In the genomic region with DNA sequence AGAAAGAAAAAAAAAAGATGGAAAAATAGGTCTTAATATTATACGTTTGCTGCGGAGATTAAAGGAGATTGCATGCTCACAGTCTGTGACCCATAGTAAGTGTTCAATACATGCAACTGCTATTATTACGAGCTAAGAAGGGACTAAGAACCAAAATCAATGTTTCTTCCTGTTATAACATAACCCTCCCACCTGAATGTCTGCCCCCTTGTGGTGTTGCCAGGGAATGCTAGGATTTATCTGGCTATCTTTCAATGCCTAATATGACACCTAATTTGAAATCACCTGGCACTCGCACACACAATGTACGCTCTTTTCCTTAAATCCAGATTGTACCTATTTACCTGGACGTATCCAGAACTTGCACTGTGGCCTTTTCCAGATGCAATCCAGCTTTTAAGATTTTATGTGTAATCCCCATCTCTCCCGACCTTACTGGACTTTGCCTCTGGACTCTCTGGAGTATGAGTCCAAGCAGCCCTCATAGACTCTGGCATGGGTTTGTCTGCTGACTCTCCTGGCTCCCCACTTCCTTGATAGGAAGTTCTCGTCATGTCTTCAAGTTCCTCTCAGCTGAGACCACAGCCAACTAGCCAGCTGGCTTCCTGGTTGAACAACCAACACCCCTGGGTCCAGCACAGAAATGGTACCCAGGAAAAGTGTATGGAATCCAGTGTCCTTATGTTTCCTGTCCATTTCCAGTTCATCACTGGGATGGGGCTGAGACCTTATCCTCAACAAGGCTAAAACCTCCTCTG, we compare ENCODE assay signal across 11 cellular contexts.
DNase-seq lines count a peak whose midpoint lies in the region; ATAC-seq, FAIRE-seq and TF ChIP-seq lines count a peak whose summit lies in the region.
"Had no signal": no experiment of that assay in that cellular context is flagged by ENCODE, and none has a peak within 500 bp of the region (broad histone marks: within the 10 kb centered on the region; RNA-seq: fewer than 3 reads in every experiment).

No MANE protein-coding gene starts in this region.

- no peak for TF ChIP-seq EP300 in A549 (IDR thresholded peaks at IDR 0.05)

- FAIRE-seq in A549 (lab: Jason Lieb, UNC): no peak

- no peak overlapping the region for H3K4me3 ChIP-seq in A549
- H3K4me3 ChIP-seq in fibroblast of villous mesenchyme (ENCODE audit: low read depth, low read length): no peak overlapping the region
- H3K4me3 ChIP-seq: esophagus muscularis mucosa had no signal

- H3K36me3 Mint-ChIP-seq in Calu3 (ENCODE audit: insufficient read depth, unreplicated experiment): no peaks in the 10 kb centered on the region

- peaks cover 9% of the 10 kb centered on the region for H3K9me3 Mint-ChIP-seq in Calu3 (ENCODE audit: low read depth, unreplicated experiment)

- peaks cover 80% of the 10 kb centered on the region for H3K4me1 Mint-ChIP-seq in Calu3 (ENCODE audit: low read depth, unreplicated experiment)

- BruUV-seq in Calu3 (replicated peaks; lab: Mats Ljungman, UMichigan): no TSS peak

- POLR2A ChIA-PET in A549 (lab: Yijun Ruan, JAX): no interaction called here

- 93% methylated on average over 8 of the region's 8 CpGs for WGBS in A549 (ENCODE audit: missing lambda C conversion rate)

- ATAC-seq in A549: no peak
- ATAC-seq in HG02571 (IDR thresholded peaks at IDR 0.05; ENCODE audit: unreplicated experiment): no peak
- ATAC-seq in GM18505 (IDR thresholded peaks at IDR 0.05; ENCODE audit: unreplicated experiment): no peak
- ATAC-seq in HG03571 (IDR thresholded peaks at IDR 0.05; ENCODE audit: unreplicated experiment): no peak

- intact Hi-C loops in Calu3 (cut with micrococcal nuclease; ENCODE audit: unreplicated experiment): no loop called here

- H3K4me2 ChIP-seq in A549: no peak overlapping the region

- peak in 1 of 2 experiments; percentile 28; a peak in 2 of 5 replicates for TF ChIP-seq RAD21 in A549 (conservative IDR thresholded peaks at IDR 0.05 in 1 of 2, IDR thresholded peaks at IDR 0.05 in 1 of 2)

- TF ChIP-seq POLR2A in A549 (IDR thresholded peaks at IDR 0.05; ENCODE audit: low read length) (no peak), GM18505 (IDR thresholded peaks at IDR 0.05; ENCODE audit: borderline replicate concordance, extremely low read depth, insufficient read depth, insufficient read length) (no peak)

- peak overlapping the region; percentile 12 to 77; a peak in 4 of 6 replicates for H3K27ac ChIP-seq in A549
- H3K27ac ChIP-seq: esophagus muscularis mucosa, neutrophil had no signal

- DNase-seq in A549 (ENCODE audit: low read depth in 1 of 2, low spot score in 1 of 2) (no peak), Calu3 (no peak), OCI-M1 (lab: John Stamatoyannopoulos, UW) (peak; percentile 42), fibroblast of villous mesenchyme (ENCODE audit: low read depth) (no peak), NOMO-1 treated with DMSO at 0.1 percent for 48 hours (lab: John Stamatoyannopoulos, UW; ENCODE audit: unreplicated experiment) (no peak)
- DNase-seq: NCI-H2081 treated with DMSO at 0.1 percent for 48 hours had no signal

- no peak overlapping the region for H3K4me3 Mint-ChIP-seq in Calu3 (ENCODE audit: low read depth, unreplicated experiment)

- peaks cover 67% of the 10 kb centered on the region for H3K4me1 ChIP-seq in A549

- H3K27me3 Mint-ChIP-seq in Calu3 (ENCODE audit: unreplicated experiment): no peaks in the 10 kb centered on the region

- H3K27ac Mint-ChIP-seq in Calu3 (ENCODE audit: unreplicated experiment): peak overlapping the region; percentile 74

- peaks cover 4% of the 10 kb centered on the region; the same call in 1 of the 3 replicates for H3K9me3 ChIP-seq in A549
- H3K9me3 ChIP-seq: esophagus muscularis mucosa, neutrophil had no signal

- CTCF ChIA-PET in A549 (lab: Yijun Ruan, JAX): interaction anchor here (1.2 to 5.2 kb wide), 8 partner anchors 16 to 274 kb away, joined by 3 to 39 read pairs (median 4); no protein-coding TSS in a partner anchor
- CTCF ChIA-PET in Calu3 (lab: Charles Lee): no interaction called here

- TF ChIP-seq CTCF in A549 (IDR thresholded peaks at IDR 0.05): peak; percentile 43
- no peak for TF ChIP-seq CTCF in Calu3 (IDR thresholded peaks at IDR 0.05; ENCODE audit: unreplicated experiment)
- peak; percentile 50 for TF ChIP-seq CTCF in fibroblast of villous mesenchyme (IDR thresholded peaks at IDR 0.05; ENCODE audit: insufficient read depth, low read depth, low read length)

TF ChIP-seq in A549, 52 proteins besides CTCF, POLR2A, EP300 and RAD21 (continues in another document):
- TF ChIP-seq, protein P1, sequence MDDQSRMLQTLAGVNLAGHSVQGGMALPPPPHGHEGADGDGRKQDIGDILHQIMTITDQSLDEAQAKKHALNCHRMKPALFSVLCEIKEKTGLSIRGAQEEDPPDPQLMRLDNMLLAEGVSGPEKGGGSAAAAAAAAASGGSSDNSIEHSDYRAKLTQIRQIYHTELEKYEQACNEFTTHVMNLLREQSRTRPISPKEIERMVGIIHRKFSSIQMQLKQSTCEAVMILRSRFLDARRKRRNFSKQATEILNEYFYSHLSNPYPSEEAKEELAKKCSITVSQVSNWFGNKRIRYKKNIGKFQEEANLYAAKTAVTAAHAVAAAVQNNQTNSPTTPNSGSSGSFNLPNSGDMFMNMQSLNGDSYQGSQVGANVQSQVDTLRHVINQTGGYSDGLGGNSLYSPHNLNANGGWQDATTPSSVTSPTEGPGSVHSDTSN (IDR thresholded peaks at IDR 0.05): no peak
- no peak for TF ChIP-seq HOXA7 (CRISPR knock-in tag; IDR thresholded peaks at IDR 0.05)
- TF ChIP-seq, protein P2, sequence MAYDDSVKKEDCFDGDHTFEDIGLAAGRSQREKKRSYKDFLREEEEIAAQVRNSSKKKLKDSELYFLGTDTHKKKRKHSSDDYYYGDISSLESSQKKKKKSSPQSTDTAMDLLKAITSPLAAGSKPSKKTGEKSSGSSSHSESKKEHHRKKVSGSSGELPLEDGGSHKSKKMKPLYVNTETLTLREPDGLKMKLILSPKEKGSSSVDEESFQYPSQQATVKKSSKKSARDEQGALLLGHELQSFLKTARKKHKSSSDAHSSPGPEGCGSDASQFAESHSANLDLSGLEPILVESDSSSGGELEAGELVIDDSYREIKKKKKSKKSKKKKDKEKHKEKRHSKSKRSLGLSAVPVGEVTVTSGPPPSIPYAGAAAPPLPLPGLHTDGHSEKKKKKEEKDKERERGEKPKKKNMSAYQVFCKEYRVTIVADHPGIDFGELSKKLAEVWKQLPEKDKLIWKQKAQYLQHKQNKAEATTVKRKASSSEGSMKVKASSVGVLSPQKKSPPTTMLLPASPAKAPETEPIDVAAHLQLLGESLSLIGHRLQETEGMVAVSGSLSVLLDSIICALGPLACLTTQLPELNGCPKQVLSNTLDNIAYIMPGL (CRISPR knock-in tag; IDR thresholded peaks at IDR 0.05; ENCODE audit: borderline replicate concordance): no peak
- TF ChIP-seq ESRRA (IDR thresholded peaks at IDR 0.05; ENCODE audit: borderline replicate concordance, low read length): no peak
- TF ChIP-seq SMC3 (IDR thresholded peaks at IDR 0.05): no peak
- no peak for TF ChIP-seq GATA3 (IDR thresholded peaks at IDR 0.05; ENCODE audit: borderline replicate concordance)
- TF ChIP-seq CBX2 (IDR thresholded peaks at IDR 0.05; ENCODE audit: borderline replicate concordance, low read depth): no peak
- TF ChIP-seq, protein P3, sequence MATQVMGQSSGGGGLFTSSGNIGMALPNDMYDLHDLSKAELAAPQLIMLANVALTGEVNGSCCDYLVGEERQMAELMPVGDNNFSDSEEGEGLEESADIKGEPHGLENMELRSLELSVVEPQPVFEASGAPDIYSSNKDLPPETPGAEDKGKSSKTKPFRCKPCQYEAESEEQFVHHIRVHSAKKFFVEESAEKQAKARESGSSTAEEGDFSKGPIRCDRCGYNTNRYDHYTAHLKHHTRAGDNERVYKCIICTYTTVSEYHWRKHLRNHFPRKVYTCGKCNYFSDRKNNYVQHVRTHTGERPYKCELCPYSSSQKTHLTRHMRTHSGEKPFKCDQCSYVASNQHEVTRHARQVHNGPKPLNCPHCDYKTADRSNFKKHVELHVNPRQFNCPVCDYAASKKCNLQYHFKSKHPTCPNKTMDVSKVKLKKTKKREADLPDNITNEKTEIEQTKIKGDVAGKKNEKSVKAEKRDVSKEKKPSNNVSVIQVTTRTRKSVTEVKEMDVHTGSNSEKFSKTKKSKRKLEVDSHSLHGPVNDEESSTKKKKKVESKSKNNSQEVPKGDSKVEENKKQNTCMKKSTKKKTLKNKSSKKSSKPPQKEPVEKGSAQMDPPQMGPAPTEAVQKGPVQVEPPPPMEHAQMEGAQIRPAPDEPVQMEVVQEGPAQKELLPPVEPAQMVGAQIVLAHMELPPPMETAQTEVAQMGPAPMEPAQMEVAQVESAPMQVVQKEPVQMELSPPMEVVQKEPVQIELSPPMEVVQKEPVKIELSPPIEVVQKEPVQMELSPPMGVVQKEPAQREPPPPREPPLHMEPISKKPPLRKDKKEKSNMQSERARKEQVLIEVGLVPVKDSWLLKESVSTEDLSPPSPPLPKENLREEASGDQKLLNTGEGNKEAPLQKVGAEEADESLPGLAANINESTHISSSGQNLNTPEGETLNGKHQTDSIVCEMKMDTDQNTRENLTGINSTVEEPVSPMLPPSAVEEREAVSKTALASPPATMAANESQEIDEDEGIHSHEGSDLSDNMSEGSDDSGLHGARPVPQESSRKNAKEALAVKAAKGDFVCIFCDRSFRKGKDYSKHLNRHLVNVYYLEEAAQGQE (IDR thresholded peaks at IDR 0.05): no peak
- TF ChIP-seq RNF2 (IDR thresholded peaks at IDR 0.05; ENCODE audit: borderline replicate concordance, low read depth): no peak
- TF ChIP-seq ZNF302 (CRISPR knock-in tag; IDR thresholded peaks at IDR 0.05): no peak
- TF ChIP-seq HDAC2 (IDR thresholded peaks at IDR 0.05): no peak
- TF ChIP-seq, protein P4, sequence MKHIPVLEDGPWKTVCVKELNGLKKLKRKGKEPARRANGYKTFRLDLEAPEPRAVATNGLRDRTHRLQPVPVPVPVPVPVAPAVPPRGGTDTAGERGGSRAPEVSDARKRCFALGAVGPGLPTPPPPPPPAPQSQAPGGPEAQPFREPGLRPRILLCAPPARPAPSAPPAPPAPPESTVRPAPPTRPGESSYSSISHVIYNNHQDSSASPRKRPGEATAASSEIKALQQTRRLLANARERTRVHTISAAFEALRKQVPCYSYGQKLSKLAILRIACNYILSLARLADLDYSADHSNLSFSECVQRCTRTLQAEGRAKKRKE (CRISPR knock-in tag; IDR thresholded peaks at IDR 0.05; ENCODE audit: low read depth): no peak
- no peak for TF ChIP-seq TP53 (CRISPR knock-in tag; IDR thresholded peaks at IDR 0.05)
- TF ChIP-seq, protein P5, sequence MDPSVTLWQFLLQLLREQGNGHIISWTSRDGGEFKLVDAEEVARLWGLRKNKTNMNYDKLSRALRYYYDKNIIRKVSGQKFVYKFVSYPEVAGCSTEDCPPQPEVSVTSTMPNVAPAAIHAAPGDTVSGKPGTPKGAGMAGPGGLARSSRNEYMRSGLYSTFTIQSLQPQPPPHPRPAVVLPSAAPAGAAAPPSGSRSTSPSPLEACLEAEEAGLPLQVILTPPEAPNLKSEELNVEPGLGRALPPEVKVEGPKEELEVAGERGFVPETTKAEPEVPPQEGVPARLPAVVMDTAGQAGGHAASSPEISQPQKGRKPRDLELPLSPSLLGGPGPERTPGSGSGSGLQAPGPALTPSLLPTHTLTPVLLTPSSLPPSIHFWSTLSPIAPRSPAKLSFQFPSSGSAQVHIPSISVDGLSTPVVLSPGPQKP (IDR thresholded peaks at IDR 0.05; ENCODE audit: low read depth, low read length): no peak
